Comparison of ENCODE assay signal across 3 cellular contexts in the genomic region with DNA sequence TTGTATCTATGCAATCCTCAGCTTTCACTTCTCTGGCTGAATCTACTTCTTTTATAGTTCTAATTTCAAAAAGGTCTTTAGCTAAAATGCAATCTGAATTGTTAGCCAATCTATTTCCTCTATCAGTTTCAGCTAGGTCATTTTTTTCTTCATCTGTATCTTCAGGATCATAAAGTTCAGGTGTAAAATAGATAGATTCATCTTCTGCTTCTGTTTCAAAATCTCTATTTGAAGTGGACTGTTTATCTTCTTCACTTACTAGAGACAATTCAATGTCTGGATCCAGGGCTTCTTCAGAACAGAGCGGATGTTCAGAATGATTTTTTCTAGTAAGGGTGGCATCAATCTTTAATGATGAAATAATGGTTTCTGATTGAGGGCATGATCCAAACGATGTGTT.
"Had no signal": no experiment of that assay in that cellular context is flagged by ENCODE, and none has a peak within 500 bp of the region (broad histone marks: within the 10 kb centered on the region; RNA-seq: fewer than 3 reads in every experiment).

No MANE protein-coding gene starts in this region.

- DNase-seq: GDM1, GF-D8 had no signal

- H3K4me3 ChIP-seq: GM12878 had no signal
